In the genomic region with DNA sequence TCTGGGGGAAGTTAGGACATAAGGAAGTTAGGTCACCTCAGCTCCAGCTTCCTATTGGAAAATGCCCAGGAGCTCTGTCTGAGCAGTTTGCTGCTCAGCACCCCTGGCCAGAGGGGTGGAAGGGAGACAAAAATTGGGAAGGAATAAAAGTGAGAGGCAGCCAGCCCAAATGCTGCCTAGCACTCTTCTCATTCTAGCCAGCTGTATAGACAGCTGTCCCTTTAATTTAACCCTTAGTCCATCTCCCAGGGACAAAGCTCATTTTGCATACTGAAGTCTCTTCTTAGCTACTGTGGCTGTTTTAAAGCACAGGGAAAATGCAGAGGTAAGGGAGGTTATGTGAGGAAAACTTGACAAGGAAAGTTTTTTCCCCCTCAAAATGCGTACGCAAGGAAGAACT, we compare ENCODE assay signal across 19 cellular contexts.
DNase-seq lines count a peak whose midpoint lies in the region; ATAC-seq, FAIRE-seq and TF ChIP-seq lines count a peak whose summit lies in the region.
"Had no signal": no experiment of that assay in that cellular context is flagged by ENCODE, and none has a peak within 500 bp of the region (broad histone marks: within the 10 kb centered on the region; RNA-seq: fewer than 3 reads in every experiment).

No MANE protein-coding gene starts in this region.

- peak; percentile 33 for ATAC-seq in lung (ENCODE audit: insufficient read depth, low FRiP score)
- ATAC-seq: CD8-positive, alpha-beta T cell had no signal

- no peak for TF ChIP-seq CTCF in coronary artery (IDR thresholded peaks at IDR 0.05)
- TF ChIP-seq CTCF in lung (IDR thresholded peaks at IDR 0.05; ENCODE audit: control extremely low read depth, extremely low read depth) = no peak

- TF ChIP-seq POLR2A in GM12891 (IDR thresholded peaks at IDR 0.05; ENCODE audit: low read depth, low read length) = no peak

- H3K27me3 ChIP-seq in lung (ENCODE audit: control insufficient read depth, insufficient read depth) = no peaks in the 10 kb centered on the region
- H3K27me3 ChIP-seq: vagina had no signal

- H3K4me3 ChIP-seq in coronary artery = no peak overlapping the region
- no peak overlapping the region for H3K4me3 ChIP-seq in lung
- H3K4me3 ChIP-seq: vagina had no signal

- FAIRE-seq in GM12891 (lab: Jason Lieb, UNC) = no peak
- FAIRE-seq: kidney had no signal

- H3K36me3 ChIP-seq in lung (ENCODE audit: control insufficient read depth in 2 of 2, insufficient read depth in 2 of 2, low read length in 2 of 2) = no peaks in the 10 kb centered on the region
- H3K36me3 ChIP-seq: vagina had no signal

- peaks cover 0 to 11% of the 10 kb centered on the region in 2 donors for H3K4me1 ChIP-seq in lung (ENCODE audit: control insufficient read depth in 2 of 2, insufficient read depth in 2 of 2, low read length in 2 of 2)
- H3K4me1 ChIP-seq: vagina had no signal

- 5 to 37% methylated on average over 2 of the region's 2 CpGs for WGBS in lung, 2 donors

- DNase-seq in AG20443 (ENCODE audit: low spot score) (peak; percentile 7), LHCN-M2 (ENCODE audit: low read depth) (peak; percentile 10), coronary artery (ENCODE audit: low spot score) (no peak), lung (ENCODE audit: low spot score) (no peak), HCEC 1CT (no peak), MV-4-11 (lab: John Stamatoyannopoulos, UW) (no peak), GM12891 (ENCODE audit: insufficient read length, low spot score) (no peak), A172 (ENCODE audit: low spot score) (no peak)
- DNase-seq: activated CD4-positive, alpha-beta T cell treated with anti-CD3 and anti-CD28 coated beads for 48 hours; activated CD8-positive, alpha-beta memory T cell treated with anti-CD3 and anti-CD28 coated beads, Interleukin-2, amount 50 U/mL, for 4 hours; activated gamma-delta T cell treated with Interleukin-2 at 50 U/mL for 16 hours; CD8-positive, alpha-beta T cell; H9; KG1; kidney; NCI-H1105; NCI-H2081 treated with DMSO at 0.1 percent for 48 hours; stimulated activated CD4-positive, alpha-beta T cell treated with anti-CD3 and anti-CD28 coated beads, Interleukin-4, amount 100 ng/mL, for 24 hours had no signal

- H3K27ac ChIP-seq in coronary artery (peak overlapping the region; percentile 7 to 26), lung (ENCODE audit: low read depth in 1 of 2, low read length in 1 of 2) (no peak overlapping the region)
- H3K27ac ChIP-seq: vagina had no signal

- no peaks in the 10 kb centered on the region for H3K9me3 ChIP-seq in lung (ENCODE audit: control insufficient read depth in 2 of 2, insufficient read depth in 1 of 2, low read length in 1 of 2)
- H3K9me3 ChIP-seq: vagina had no signal

TF ChIP-seq in GM12891, 5 proteins besides CTCF, POLR2A, EP300 and RAD21:
- TF ChIP-seq POLR2AphosphoS5 (IDR thresholded peaks at IDR 0.05; ENCODE audit: low read depth, low read length) = no peak
- TF ChIP-seq TAF1 (IDR thresholded peaks at IDR 0.05; ENCODE audit: low read depth, low read length) = no peak
- no peak for TF ChIP-seq SPI1 (IDR thresholded peaks at IDR 0.05; ENCODE audit: low read depth, low read length)
- no peak for TF ChIP-seq POU2F2 (IDR thresholded peaks at IDR 0.05; ENCODE audit: low read depth, low read length)
- TF ChIP-seq PAX5 (IDR thresholded peaks at IDR 0.05; ENCODE audit: insufficient read depth, low read length, severe bottlenecking) = no peak

Comparison
In these comparisons a context has a peak if more than half of its experiments do, and no peak if none do; other contexts are left out.
1. DNase-seq: peak in AG20443 (single experiment) and LHCN-M2 (single experiment); none in coronary artery (single experiment), lung (single experiment), HCEC 1CT (single experiment), MV-4-11 (single experiment), GM12891 (single experiment) and A172 (single experiment).
2. H3K27ac ChIP-seq: peak in coronary artery (2 of 2); none in lung (0 of 2).